In genomic region chr15:83685864-83686263, GRCh38 we compare ENCODE assay signal across 17 cellular contexts. TPM values are rescaled to one million over a fixed set of nuclear protein-coding genes. Genes with fewer than 3 reads are reported as not detected.
A peak's percentile ranks its signal among the peaks of the same experiment; 100 is the strongest.
DNase-seq lines count a peak whose midpoint lies in the region; ATAC-seq and TF ChIP-seq lines count a peak whose summit lies in the region.
"Had no signal": no experiment of that assay in that cellular context is flagged by ENCODE, and none has a peak within 500 bp of the region (broad histone marks: within the 10 kb centered on the region; RNA-seq: fewer than 3 reads in every experiment).

No MANE protein-coding gene starts in this region.

- ATAC-seq in left ventricle myocardium superior (peak; percentile 44), Right ventricle myocardium superior (ENCODE audit: poor library complexity) (no peak), HG03196 (IDR thresholded peaks at IDR 0.05; ENCODE audit: unreplicated experiment) (no peak)
- ATAC-seq: HCT116 had no signal

- whole genome bisulfite sequencing in sigmoid colon, 2 donors = 57 to 59% methylated on average over 7 of the region's 7 CpGs

- H3K27ac ChIP-seq in sigmoid colon (peak overlapping the region; percentile 56 to 84 (median 81)), RWPE1 (no peak overlapping the region)

- intact Hi-C loops in left ventricle myocardium superior (cut with micrococcal nuclease) = no loop called here
- intact Hi-C loops in Right ventricle myocardium superior (cut with DNase I) = no loop called here
- intact Hi-C loops in sigmoid colon (cut with DNase I) = loop anchor here (2.0 kb wide), 1 partner anchor 31 kb away; the partner anchor contains the start of gene ADAMTSL3

- CTCF ChIA-PET in RWPE1 (lab: Yijun Ruan, JAX) = no interaction called here

- H3K4me3 ChIP-seq in sigmoid colon = peak overlapping the region; percentile 7 to 42 (median 35)

- TF ChIP-seq CTCF in sigmoid colon (IDR thresholded peaks at IDR 0.05) (no peak), RWPE1 (conservative IDR thresholded peaks at IDR 0.05; ENCODE audit: low read depth) (no peak)

- H3K27me3 ChIP-seq in sigmoid colon = no peaks in the 10 kb centered on the region

- POLR2A ChIA-PET in RWPE1 (lab: Yijun Ruan, JAX; ENCODE audit: low non-redundant PET) = no interaction called here

- H3K4me1 ChIP-seq in sigmoid colon = peaks cover 0 to 72% (median 49%) of the 10 kb centered on the region in 4 donors
- H3K4me1 ChIP-seq: Caco-2 had no signal

- peak in 1 of 4 donors; percentile 40 for TF ChIP-seq EP300 in sigmoid colon (IDR thresholded peaks at IDR 0.05)

- H3K36me3 ChIP-seq in sigmoid colon = no peaks in the 10 kb centered on the region

- no peak for TF ChIP-seq POLR2A in sigmoid colon (IDR thresholded peaks at IDR 0.05)

- no peaks in the 10 kb centered on the region for H3K9me3 ChIP-seq in sigmoid colon
- H3K9me3 ChIP-seq: Caco-2 had no signal

- DNase-seq in left ventricle myocardium superior (no peak), Right ventricle myocardium superior (no peak), medulla oblongata (ENCODE audit: extremely low spot score) (peak; percentile 18), sigmoid colon (peak; percentile 93), T-helper 2 cell (no peak), NCI-H187 treated with DMSO at 0.1 percent for 48 hours (lab: John Stamatoyannopoulos, UW) (no peak), RWPE1 (ENCODE audit: low spot score) (no peak)
- DNase-seq: Caco-2, MV-4-11, NCI-H1417 treated with DMSO at 0.1 percent for 48 hours, NCI-H2081, NCI-H526 had no signal

RNA-seq across cellular contexts. Expression of gene ADAMTSL3, which starts 31.9 kb away (rescaled TPM):
- total RNA-seq in left ventricle myocardium superior (9.2 TPM), Right ventricle myocardium superior (10.5 TPM), sigmoid colon (10 to 100 TPM; 29.2 to 40.7 (median 37.6) TPM)
- 1 to 10 TPM in 1 of 3 donors, under 1 TPM in 1, not detected in 1; 0.60 to 2.4 TPM for polyA plus RNA-seq in sigmoid colon
- total RNA-seq: HT1080, OCI-LY7 had no signal
- polyA plus RNA-seq: CD14-positive monocyte had no signal

Comparison
In these comparisons a context has a peak if more than half of its experiments do, and no peak if none do; other contexts are left out.
1. DNase-seq: peak in medulla oblongata (single experiment) and sigmoid colon (single experiment); none in left ventricle myocardium superior (single experiment), Right ventricle myocardium superior (single experiment), T-helper 2 cell (0 of 5), NCI-H187 treated with DMSO at 0.1 percent for 48 hours (single experiment) and RWPE1 (single experiment).